ENCODE assay signal across 31 cellular contexts in genomic region chr4:185243879-185244278, GRCh38.
"Had no signal": no experiment of that assay in that cellular context is flagged by ENCODE, and none has a peak within 500 bp of the region (broad histone marks: within the 10 kb centered on the region; RNA-seq: fewer than 3 reads in every experiment).

No MANE protein-coding gene starts in this region.

- H3K36me3 ChIP-seq: brain microvascular endothelial cell, gastrocnemius medialis had no signal

- H3K9me3 ChIP-seq: esophagus muscularis mucosa, gastrocnemius medialis had no signal

- H3K9me3 Mint-ChIP-seq: activated CD8-positive, alpha-beta T cell treated with anti-CD3 and anti-CD28 coated beads for 36 hours; activated T-cell treated with anti-CD3 and anti-CD28 coated beads, Interleukin-2, amount 50 U/mL, for 4 hours; activated T-helper 17 cell treated with anti-CD3 and anti-CD28 coated beads, Interleukin-2, amount 50 U/mL, for 72 hours; central memory CD8-positive, alpha-beta T cell; effector memory CD8-positive, alpha-beta T cell; T-helper 2 cell treated with Interferon-gamma antibody and Interleukin-4, amounts not matched to agents 5 μg/mL and 100 μg/mL, for 36 hours had no signal

- H3K4me1 ChIP-seq: foreskin keratinocyte had no signal

- DNase-seq: activated CD4-positive, alpha-beta T cell treated with anti-CD3 and anti-CD28 coated beads for 1 hour; activated CD4-positive, alpha-beta T cell treated with anti-CD3 and anti-CD28 coated beads for 4 hours; activated CD4-positive, alpha-beta T cell treated with anti-CD3 and anti-CD28 coated beads, Interleukin-2, amount 50 U/mL, for 1 hour; activated CD8-positive, alpha-beta memory T cell treated with anti-CD3 and anti-CD28 coated beads for 24 hours; activated CD8-positive, alpha-beta T cell treated with anti-CD3 and anti-CD28 coated beads for 36 hours; activated effector memory CD4-positive, alpha-beta T cell treated with Interleukin-2 at 50 U/mL for 16 hours; activated gamma-delta T cell treated with Interleukin-2 at 50 U/mL for 16 hours; activated naive CD4-positive, alpha-beta T cell treated with anti-CD3 and anti-CD28 coated beads, Interleukin-2, amount 50 U/mL, for 16 hours; activated naive CD4-positive, alpha-beta T cell treated with Interleukin-2 at 50 U/mL for 16 hours; activated T-cell treated with anti-CD3 and anti-CD28 coated beads, Interleukin-2, amount 50 U/mL, for 4 hours; amniotic stem cell; anterior cingulate cortex; brain microvascular endothelial cell; cortex of kidney; dermis blood vessel endothelial cell; effector CD4-positive, alpha-beta T cell; effector memory CD8-positive, alpha-beta T cell; erythroblast; foreskin keratinocyte; gastrocnemius medialis; glutamatergic neuron; T-helper 1 cell; T-helper 17 cell; T1000 had no signal

- H3K4me3 ChIP-seq: esophagus muscularis mucosa, gastrocnemius medialis had no signal

- ATAC-seq: activated CD8-positive, alpha-beta T cell treated with anti-CD3 and anti-CD28 coated beads for 36 hours; activated T-cell treated with anti-CD3 and anti-CD28 coated beads, Interleukin-2, amount 50 U/mL, for 4 hours; activated T-helper 17 cell treated with anti-CD3 and anti-CD28 coated beads, Interleukin-2, amount 50 U/mL, for 72 hours; effector memory CD8-positive, alpha-beta T cell; foreskin keratinocyte; gastrocnemius medialis; T-helper 17 cell had no signal

- H3K4me3 Mint-ChIP-seq: activated CD8-positive, alpha-beta T cell treated with anti-CD3 and anti-CD28 coated beads for 36 hours; activated naive CD8-positive, alpha-beta T cell; activated T-cell treated with anti-CD3 and anti-CD28 coated beads, Interleukin-2, amount 50 U/mL, for 4 hours; activated T-helper 17 cell treated with anti-CD3 and anti-CD28 coated beads, Interleukin-2, amount 50 U/mL, for 72 hours; central memory CD8-positive, alpha-beta T cell; effector memory CD8-positive, alpha-beta T cell; T-helper 17 cell; T-helper 2 cell treated with Interferon-gamma antibody and Interleukin-4, amounts not matched to agents 5 μg/mL and 100 μg/mL, for 36 hours had no signal

- H3K4me1 Mint-ChIP-seq: central memory CD8-positive, alpha-beta T cell; T-helper 17 cell had no signal

- FAIRE-seq: astrocyte, bronchial epithelial cell had no signal

- H3K27ac Mint-ChIP-seq: activated CD8-positive, alpha-beta T cell treated with anti-CD3 and anti-CD28 coated beads for 36 hours; activated T-helper 17 cell treated with anti-CD3 and anti-CD28 coated beads, Interleukin-2, amount 50 U/mL, for 72 hours; effector memory CD8-positive, alpha-beta T cell; T-helper 17 cell; T-helper 2 cell treated with Interferon-gamma antibody and Interleukin-4, amounts not matched to agents 5 μg/mL and 100 μg/mL, for 36 hours had no signal

- H3K27ac ChIP-seq: brain microvascular endothelial cell, esophagus muscularis mucosa, foreskin keratinocyte, gastrocnemius medialis had no signal

- H3K27me3 ChIP-seq: brain microvascular endothelial cell, esophagus muscularis mucosa, foreskin keratinocyte, gastrocnemius medialis had no signal

- H3K27me3 Mint-ChIP-seq: activated CD8-positive, alpha-beta T cell treated with anti-CD3 and anti-CD28 coated beads for 36 hours; activated naive CD8-positive, alpha-beta T cell; activated T-helper 17 cell treated with anti-CD3 and anti-CD28 coated beads, Interleukin-2, amount 50 U/mL, for 72 hours; central memory CD8-positive, alpha-beta T cell; effector memory CD8-positive, alpha-beta T cell; T-helper 17 cell had no signal
